ENCODE assay signal across 40 cellular contexts in genomic region chr7:31705377-31705776, GRCh38. TPM values are rescaled to one million over a fixed set of nuclear protein-coding genes. Genes with fewer than 3 reads are reported as not detected.
A peak's percentile ranks its signal among the peaks of the same experiment; 100 is the strongest.
DNase-seq lines count a peak whose midpoint lies in the region; ATAC-seq, FAIRE-seq and TF ChIP-seq lines count a peak whose summit lies in the region.
"Had no signal": no experiment of that assay in that cellular context is flagged by ENCODE, and none has a peak within 500 bp of the region (broad histone marks: within the 10 kb centered on the region; RNA-seq: fewer than 3 reads in every experiment).

No MANE protein-coding gene starts in this region.

- WGBS in GM12878 (ENCODE audit: insufficient coverage, insufficient replicate concordance, low lambda C conversion rate, missing lambda C conversion rate), result 19% methylated on average over 3 of the region's 3 CpGs

- H2AFZ ChIP-seq in GM12878 (ENCODE audit: control insufficient read depth, low read depth, low read length), result no peak overlapping the region

- POLR2A ChIA-PET in GM12878 (lab: Charles Lee), result interaction anchor here (1.5 kb wide), 1 partner anchor 10 kb away, joined by 8 read pairs; no protein-coding TSS in a partner anchor

- TF ChIP-seq EP300 in GM12878 (IDR thresholded peaks at IDR 0.05; ENCODE audit: borderline replicate concordance in 1 of 2, control insufficient read depth in 1 of 2, low read depth in 2 of 2, low read length in 2 of 2), result no peak

- H4K20me1 ChIP-seq in GM12878 (ENCODE audit: control insufficient read depth, insufficient read depth), result no peaks in the 10 kb centered on the region
- H4K20me1 ChIP-seq: BLaER1 treated with 17β-estradiol and CSF1 and Interleukin-3, amounts not matched to agents 10 nM and 100 nM had no signal

- no peak overlapping the region for H3K4me2 ChIP-seq in GM12878 (ENCODE audit: control insufficient read depth, insufficient read depth)
- H3K4me2 ChIP-seq: BLaER1 treated with 17β-estradiol and CSF1 and Interleukin-3, amounts not matched to agents 10 nM and 100 nM had no signal

- CTCF ChIA-PET in GM12878 (lab: Yijun Ruan, JAX), result interaction anchor here (0.7 to 1.9 kb wide), 4 partner anchors 29 to 262 kb away, joined by 3 to 7 read pairs (median 4); no protein-coding TSS in a partner anchor

- DNase-seq in GM12878 (ENCODE audit: low read depth, low spot score), result peak; percentile 37
- no peak for DNase-seq in ACHN
- no peak for DNase-seq in activated CD4-positive, alpha-beta T cell treated with anti-CD3 and anti-CD28 coated beads, Interleukin-2, amount 50 U/mL, for 4 hours
- DNase-seq in DMS 273 treated with DMSO at 0.1 percent for 48 hours (lab: John Stamatoyannopoulos, UW), result no peak
- DNase-seq in Peyer's patch, result no peak
- DNase-seq: activated CD8-positive, alpha-beta memory T cell treated with anti-CD3 and anti-CD28 coated beads, Interleukin-2, amount 50 U/mL, for 48 hours; activated naive CD8-positive, alpha-beta T cell treated with anti-CD3 and anti-CD28 coated beads, Interleukin-2, amount 10 ng/mL, durations not matched to agents 7 days and 5 days; central memory CD4-positive, alpha-beta T cell; COR-L47; DMS79; HCEC 1CT; kidney glomerular epithelial cell; NCI-H1105 treated with DMSO at 0.1 percent for 48 hours; NCI-H2029 treated with DMSO at 0.1 percent for 48 hours; NCI-H345; nephron progenitor cell; OCI-M1; pancreas; right cardiac atrium; stimulated activated CD4-positive, alpha-beta T cell treated with anti-CD3 and anti-CD28 coated beads, Interleukin-4, amount 100 ng/mL, for 1 hour; stimulated activated naive CD4-positive, alpha-beta T cell; uterus had no signal

- SMC1A ChIA-PET in GM12878 (lab: Charles Lee; ENCODE audit: uncharacterized antibody, unreplicated experiment), result interaction anchor here (0.7 to 6.8 kb wide), 10 partner anchors 8 to 690 kb away, joined by 3 to 80 read pairs (median 6); no protein-coding TSS in a partner anchor

- TF ChIP-seq CTCF in GM12878 (IDR thresholded peaks at IDR 0.05 in 2 of 3, conservative IDR thresholded peaks at IDR 0.05 in 1 of 3; ENCODE audit: control insufficient read depth in 2 of 3, extremely low read depth in 1 of 3, insufficient read depth in 1 of 3, low read depth in 3 of 3, low read length in 3 of 3) (no peak), Peyer's patch (IDR thresholded peaks at IDR 0.05) (no peak)

- H3K27me3 ChIP-seq in GM12878 (replicated peaks in 1 of 2; ENCODE audit: control insufficient read depth in 2 of 2, insufficient read depth in 2 of 2, low read length in 1 of 2) (peaks cover 0 to 3% of the 10 kb centered on the region in 2 experiments; a peak in 1 of 4 replicates), Peyer's patch (no peaks in the 10 kb centered on the region)
- H3K27me3 ChIP-seq: BLaER1 treated with 17β-estradiol and CSF1 and Interleukin-3, amounts not matched to agents 10 nM and 100 nM; pancreas; uterus had no signal

- no peaks in the 10 kb centered on the region for H3K79me2 ChIP-seq in GM12878 (ENCODE audit: control insufficient read depth, insufficient read depth, low read length)

- BruUV-seq in GM12878 (replicated peaks; lab: Mats Ljungman, UMichigan), result no TSS peak

- H3K9me3 ChIP-seq in GM12878 (replicated peaks; ENCODE audit: control insufficient read depth, insufficient read depth, low read length) (no peaks in the 10 kb centered on the region), Peyer's patch (no peaks in the 10 kb centered on the region)
- H3K9me3 ChIP-seq: BLaER1 treated with 17β-estradiol and CSF1 and Interleukin-3, amounts not matched to agents 10 nM and 100 nM; pancreas; uterus had no signal

- TF ChIP-seq RAD21 in GM12878 (IDR thresholded peaks at IDR 0.05; ENCODE audit: insufficient read depth, low read depth, low read length), result no peak

- in situ Hi-C loops in GM12878 (cut with MboI) (no loop called here), ACHN (cut with HindIII; ENCODE audit: low pct_ligation_motif_present, low pct_unique_long_range_greater_than_20kb, low sequenced_read_pairs) (no loop called here)

- intact Hi-C loops in GM12878 (cut with micrococcal nuclease; ENCODE audit: unreplicated experiment), result no loop called here

- ATAC-seq in GM18502 (IDR thresholded peaks at IDR 0.05; ENCODE audit: poor library complexity, unreplicated experiment) (peak; percentile 61), GM19035 (IDR thresholded peaks at IDR 0.05; ENCODE audit: unreplicated experiment) (peak; percentile 61), GM21717 (IDR thresholded peaks at IDR 0.05; ENCODE audit: unreplicated experiment) (peak; percentile 67), GM12878 (peak; percentile 83)
- ATAC-seq: activated T-helper 17 cell treated with anti-CD3 and anti-CD28 coated beads, Interleukin-2, amount 50 U/mL, for 72 hours; K562; pancreas; right cardiac atrium; SK-N-SH treated with all-trans-retinoic acid at 6 μM for 48 hours had no signal

- TF ChIP-seq POLR2A in GM12878 (IDR thresholded peaks at IDR 0.05; ENCODE audit: low read depth, low read length) (no peak), Peyer's patch (IDR thresholded peaks at IDR 0.05) (no peak)

- H3K4me3 ChIP-seq in GM12878 (no peak overlapping the region), Peyer's patch (no peak overlapping the region)
- H3K4me3 ChIP-seq: BLaER1 treated with 17β-estradiol and CSF1 and Interleukin-3, amounts not matched to agents 10 nM and 100 nM; K562; lung; pancreas; uterus had no signal

- no peaks in the 10 kb centered on the region for H3K4me1 ChIP-seq in GM12878 (ENCODE audit: control insufficient read depth, insufficient read depth, low read length)
- no peaks in the 10 kb centered on the region for H3K4me1 ChIP-seq in Peyer's patch
- H3K4me1 ChIP-seq: pancreas, uterus had no signal

- RAD21 ChIA-PET in GM12878 (lab: Charles Lee; ENCODE audit: unreplicated experiment), result interaction anchor here (2.7 to 3.9 kb wide), 2 partner anchors 9 to 18 kb away, joined by 13 to 48 read pairs; partner anchors contain the start of gene PPP1R17

- H3K27ac ChIP-seq in GM12878 (ENCODE audit: control insufficient read depth, insufficient read depth), result no peak overlapping the region
- no peak overlapping the region for H3K27ac ChIP-seq in Peyer's patch
- H3K27ac ChIP-seq: BLaER1 treated with 17β-estradiol and CSF1 and Interleukin-3, amounts not matched to agents 10 nM and 100 nM; pancreas; uterus; VCaP had no signal

- no peak for FAIRE-seq in GM12878 (lab: Jason Lieb, UNC)
- FAIRE-seq: astrocyte, endothelial cell of umbilical vein, GM12892, K562, pancreas had no signal

- H3K36me3 ChIP-seq in GM12878 (ENCODE audit: control insufficient read depth in 2 of 2, insufficient read depth in 2 of 2, low read length in 1 of 2), result no peaks in the 10 kb centered on the region
- H3K36me3 ChIP-seq in Peyer's patch, result no peaks in the 10 kb centered on the region
- H3K36me3 ChIP-seq: BLaER1 treated with 17β-estradiol and CSF1 and Interleukin-3, amounts not matched to agents 10 nM and 100 nM; pancreas; uterus had no signal

- no peak overlapping the region for H3K9ac ChIP-seq in GM12878 (ENCODE audit: control insufficient read depth, insufficient read depth, low read length)
- H3K9ac ChIP-seq: BLaER1 treated with 17β-estradiol and CSF1 and Interleukin-3, amounts not matched to agents 10 nM and 100 nM had no signal

TF ChIP-seq in GM12878, 131 proteins besides CTCF, POLR2A, EP300 and RAD21 (continues in another document):
- TF ChIP-seq RUNX3 (IDR thresholded peaks at IDR 0.05; ENCODE audit: low read length) (no peak), NR2F1 (conservative IDR thresholded peaks at IDR 0.05) (no peak), BCL11A (IDR thresholded peaks at IDR 0.05; ENCODE audit: low read depth, low read length) (peak; percentile 16; the same call in 1 of the 2 replicates), CBX5 (IDR thresholded peaks at IDR 0.05; ENCODE audit: low read depth) (no peak), HDAC6 (IDR thresholded peaks at IDR 0.05; ENCODE audit: unreplicated experiment) (no peak), DPF2 (IDR thresholded peaks at IDR 0.05) (peak; percentile 71), IRF4 (IDR thresholded peaks at IDR 0.05; ENCODE audit: low read depth, low read length) (no peak), EZH2 (IDR thresholded peaks at IDR 0.05; ENCODE audit: borderline replicate concordance, control insufficient read depth, low read depth, low read length) (no peak), IKZF1 (conservative IDR thresholded peaks at IDR 0.05) (peak; percentile 53), MEF2A (IDR thresholded peaks at IDR 0.05; ENCODE audit: insufficient read depth, low read depth, low read length) (no peak), JUNB (IDR thresholded peaks at IDR 0.05) (no peak), YBX1 (IDR thresholded peaks at IDR 0.05) (no peak), CBFB (IDR thresholded peaks at IDR 0.05; ENCODE audit: low read depth) (no peak), TCF7 (IDR thresholded peaks at IDR 0.05; ENCODE audit: borderline replicate concordance) (no peak), CHD4 (IDR thresholded peaks at IDR 0.05) (no peak), EED (IDR thresholded peaks at IDR 0.05; ENCODE audit: low read depth) (no peak), BMI1 (IDR thresholded peaks at IDR 0.05; ENCODE audit: borderline replicate concordance) (peak; percentile 23; the same call in 1 of the 2 replicates), YY1 (IDR thresholded peaks at IDR 0.05; ENCODE audit: low read depth, low read length) (no peak), RELA (IDR thresholded peaks at IDR 0.05; ENCODE audit: borderline replicate concordance, partially characterized antibody) (no peak)

RNA-seq across cellular contexts. Expression of gene PPP1R17, which starts 18.4 kb away (rescaled TPM):
- 0.21 TPM in 1 of 2 replicates, not detected in the other for total RNA-seq in GM12878 (2013; cell fraction: nucleolus; rRNA removed)
- total RNA-seq in GM12878 (2014; rRNA removed) (not detected in 2 replicates), GM12878 (2014; rRNA removed; fragmentation: Illumina TruSeq; extraction: Trizol) (not detected in 2 replicates), GM12878 (2021) (not detected in 2 replicates), Peyer's patch (not detected)
- polyA plus RNA-seq in GM12878 (2011; ENCODE audit: low read depth), result not detected
- polyA plus RNA-seq in GM12878 (2011; rRNA removed) (0.05 and 0.09 TPM in 2 replicates), GM12878 (2014; fragmentation: Illumina TruSeq; extraction: Trizol) (not detected in 2 replicates), GM12878 (2014; fragmentation: Nextera tagmentation; extraction: Ambion mirVana) (not detected), GM12878 (2014; rRNA removed) (not detected in 2 replicates), GM12878 (2016; fragmentation: Nextera tagmentation; extraction: Ambion mirVana) (under 1 TPM; 0.19 to 0.28 TPM)
- not detected in 2 replicates for polyA plus RNA-seq in GM12878 (2011; cell fraction: cytosol; rRNA removed)
- not detected in 2 replicates for polyA plus RNA-seq in GM12878 (2011; cell fraction: nucleus; rRNA removed)
- not detected in 2 replicates for polyA plus RNA-seq in GM12878 (2012)
- 0.10 TPM in 1 of 2 replicates, not detected in the other for polyA minus RNA-seq in GM12878 (2011; rRNA and poly(A)+ RNA removed)
- not detected in 2 replicates for polyA minus RNA-seq in GM12878 (2011; cell fraction: cytosol; rRNA and poly(A)+ RNA removed)
- polyA minus RNA-seq in GM12878 (2011; cell fraction: nucleus; rRNA and poly(A)+ RNA removed), result 0.19 and 0.24 TPM in 2 replicates
- total RNA-seq: activated naive CD8-positive, alpha-beta T cell treated with anti-CD3 and anti-CD28 coated beads, Interleukin-2, amount 10 ng/mL, durations not matched to agents 7 days and 5 days; activated T-helper 17 cell treated with anti-CD3 and anti-CD28 coated beads, Interleukin-2, amount 50 U/mL, for 72 hours; astrocyte; dermis microvascular lymphatic vessel endothelial cell; endothelial cell of umbilical vein; glomerular endothelial cell; HT1080; K562; lung; MCF 10A; mucosa of gallbladder; pancreas; right cardiac atrium; T-helper 2 cell treated with Interferon-gamma antibody and Interleukin-4, amounts not matched to agents 100 ng/mL and 5 ng/mL, for 36 hours; uterus had no signal
- polyA plus RNA-seq: endothelial cell of umbilical vein, K562, pancreas, right cardiac atrium had no signal
